In the genomic region with DNA sequence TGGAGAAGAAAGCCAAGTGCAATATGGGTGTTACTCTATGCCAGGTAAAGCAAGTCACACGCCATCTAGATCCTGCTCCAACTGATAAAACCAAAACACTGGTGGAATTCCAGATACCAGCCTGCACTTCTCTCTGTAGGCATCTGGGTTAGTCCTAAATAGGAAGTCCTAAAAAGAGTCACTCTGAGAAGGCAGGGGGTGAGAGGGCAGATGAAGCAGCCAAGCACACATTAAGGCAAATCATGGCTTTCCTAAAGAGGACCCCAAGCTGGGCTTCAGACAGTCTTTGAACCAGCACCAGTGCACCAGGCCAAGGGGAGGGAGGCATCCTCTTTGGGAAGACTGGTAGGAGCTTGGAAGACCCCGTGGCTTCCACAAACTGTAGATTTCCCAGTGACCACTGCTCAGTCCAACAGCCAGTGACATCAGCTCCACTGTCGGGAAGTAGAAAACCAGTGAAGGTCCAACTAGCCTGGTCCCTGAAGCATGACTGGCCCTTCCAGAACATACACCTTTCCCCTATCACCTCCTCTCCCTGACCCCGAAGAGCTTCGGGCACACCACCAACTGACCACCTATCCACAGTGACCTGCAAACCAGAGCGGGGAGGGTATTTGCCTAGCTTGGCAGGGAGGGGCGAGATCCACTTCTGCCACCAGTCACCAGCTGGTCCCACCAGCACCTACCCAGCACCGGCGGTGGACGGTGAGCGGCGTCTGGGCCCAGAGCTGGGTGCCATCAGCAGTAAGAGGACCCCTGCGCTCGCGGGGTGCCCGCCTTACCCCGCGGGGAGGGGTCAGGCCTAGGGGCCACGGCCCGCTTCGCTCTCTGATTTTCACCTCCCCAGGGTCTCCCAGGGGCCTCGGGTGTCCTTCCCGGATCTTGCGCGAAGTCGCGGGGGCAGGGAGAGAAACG, we compare ENCODE assay signal across 8 cellular contexts. TPM values are rescaled to one million over a fixed set of nuclear protein-coding genes. Genes with fewer than 3 reads are reported as not detected.
DNase-seq lines count a peak whose midpoint lies in the region; ATAC-seq and TF ChIP-seq lines count a peak whose summit lies in the region.

No MANE protein-coding gene starts in this region.

- H3K4me1 ChIP-seq in effector memory CD4-positive, alpha-beta T cell (ENCODE audit: control insufficient read depth, insufficient read depth, low read length, poor library complexity, severe bottlenecking), result peaks cover 44% of the 10 kb centered on the region
- H3K4me1 ChIP-seq in muscle layer of colon (ENCODE audit: insufficient read depth, low read length) (peaks cover 7% of the 10 kb centered on the region), uterus (no peaks in the 10 kb centered on the region)

- peak overlapping the region; percentile 94 for H3K4me3 Mint-ChIP-seq in T-helper 2 cell treated with Interferon-gamma antibody and Interleukin-4, amounts not matched to agents 5 μg/mL and 100 μg/mL, for 36 hours

- H3K4me1 Mint-ChIP-seq in T-helper 2 cell treated with Interferon-gamma antibody and Interleukin-4, amounts not matched to agents 5 μg/mL and 100 μg/mL, for 36 hours (ENCODE audit: low read depth), result peaks cover 50% of the 10 kb centered on the region

- H3K27me3 ChIP-seq in BJ (ENCODE audit: control insufficient read depth, insufficient read depth, low read length), result no peaks in the 10 kb centered on the region
- no peaks in the 10 kb centered on the region for H3K27me3 ChIP-seq in effector memory CD4-positive, alpha-beta T cell (replicated peaks; ENCODE audit: control insufficient read depth, insufficient read depth, low read length, poor library complexity, severe bottlenecking)
- peaks cover 0 to 9% of the 10 kb centered on the region in 2 donors for H3K27me3 ChIP-seq in muscle layer of colon (ENCODE audit: control insufficient read depth in 1 of 2, insufficient read depth in 2 of 2, low read length in 2 of 2)
- H3K27me3 ChIP-seq in uterus, result no peaks in the 10 kb centered on the region

- POLR2A ChIA-PET in BJ (lab: Charles Lee), result no interaction called here

- intact Hi-C loops in uterus (cut with DNase I; ENCODE audit: low total_unique reads), result no loop called here

- H3K4me3 ChIP-seq in BJ (ENCODE audit: low read depth, low read length) (peak overlapping the region; percentile 84), muscle layer of colon (ENCODE audit: low read depth in 1 of 2, low read length in 2 of 2) (peak overlapping the region; percentile 74 to 90), uterus (peak overlapping the region; percentile 74 to 90)
- peak overlapping the region; percentile 84 for H3K4me3 ChIP-seq in effector memory CD4-positive, alpha-beta T cell (ENCODE audit: insufficient read depth, low read depth, low read length, poor library complexity, severe bottlenecking)

- TF ChIP-seq CTCF in BJ (IDR thresholded peaks at IDR 0.05; ENCODE audit: insufficient read depth, low read depth, low read length), result no peak
- TF ChIP-seq CTCF in uterus (IDR thresholded peaks at IDR 0.05), result peak in 1 of 4 experiments; percentile 4

- H3K27me3 Mint-ChIP-seq in T-helper 2 cell treated with Interferon-gamma antibody and Interleukin-4, amounts not matched to agents 5 μg/mL and 100 μg/mL, for 36 hours (ENCODE audit: low read depth), result peaks cover 5% of the 10 kb centered on the region

- peaks cover 17% of the 10 kb centered on the region for H3K36me3 Mint-ChIP-seq in T-helper 2 cell treated with Interferon-gamma antibody and Interleukin-4, amounts not matched to agents 5 μg/mL and 100 μg/mL, for 36 hours (ENCODE audit: low read depth)

- peak; percentile 3 for ATAC-seq in GM21825 (IDR thresholded peaks at IDR 0.05; ENCODE audit: unreplicated experiment)

- H3K36me3 ChIP-seq in BJ (ENCODE audit: control insufficient read depth, insufficient read depth, low read length) (no peaks in the 10 kb centered on the region), muscle layer of colon (ENCODE audit: insufficient read depth, low read length) (no peaks in the 10 kb centered on the region), uterus (no peaks in the 10 kb centered on the region)
- H3K36me3 ChIP-seq in effector memory CD4-positive, alpha-beta T cell (ENCODE audit: control insufficient read depth, insufficient read depth, low read length), result no peaks in the 10 kb centered on the region

- H3K9me3 Mint-ChIP-seq in T-helper 2 cell treated with Interferon-gamma antibody and Interleukin-4, amounts not matched to agents 5 μg/mL and 100 μg/mL, for 36 hours, result no peaks in the 10 kb centered on the region

- TF ChIP-seq POLR2A in uterus (IDR thresholded peaks at IDR 0.05), result peak in 1 of 2 donors; percentile 34

- H3K9me3 ChIP-seq in effector memory CD4-positive, alpha-beta T cell (ENCODE audit: control insufficient read depth, low read length), result no peaks in the 10 kb centered on the region
- H3K9me3 ChIP-seq in muscle layer of colon (ENCODE audit: low read length) (no peaks in the 10 kb centered on the region), uterus (no peaks in the 10 kb centered on the region)

- no peak for DNase-seq in BJ (ENCODE audit: low read depth)
- DNase-seq in T-helper 2 cell treated with Interferon-gamma antibody and Interleukin-4, amounts not matched to agents 5 μg/mL and 100 μg/mL, for 36 hours (ENCODE audit: low spot score), result no peak
- DNase-seq in effector memory CD4-positive, alpha-beta T cell, result no peak
- peak in 1 of 2 donors; percentile 35 for DNase-seq in uterus
- DNase-seq in HuH-7.5 (ENCODE audit: low spot score), result no peak
- no peak for DNase-seq in GM19238 (ENCODE audit: insufficient read length, low spot score)

- peak overlapping the region; percentile 69 for H3K27ac ChIP-seq in effector memory CD4-positive, alpha-beta T cell (ENCODE audit: insufficient read depth, low read length, poor library complexity, severe bottlenecking)
- H3K27ac ChIP-seq in muscle layer of colon (ENCODE audit: low read depth, low read length) (peak overlapping the region; percentile 73), uterus (peak overlapping the region; percentile 97)

- peak overlapping the region; percentile 93 for H3K27ac Mint-ChIP-seq in T-helper 2 cell treated with Interferon-gamma antibody and Interleukin-4, amounts not matched to agents 5 μg/mL and 100 μg/mL, for 36 hours

- peak overlapping the region; percentile 68 for H3K9ac ChIP-seq in muscle layer of colon (ENCODE audit: low read length)

- CTCF ChIA-PET in BJ (lab: Yijun Ruan, JAX), result interaction anchor here (0.9 kb wide), 1 partner anchor 50 kb away, joined by 3 read pairs; no protein-coding TSS in a partner anchor

RNA-seq across cellular contexts. Expression of a gene that starts 1.0 kb away (rescaled TPM):
- 118 and 212 TPM in 2 replicates for polyA plus RNA-seq in BJ (2011; rRNA removed)
- polyA minus RNA-seq in BJ (2011; rRNA and poly(A)+ RNA removed), result 90.5 and 113 TPM in 2 replicates
- total RNA-seq in uterus, result 100 to 1,000 TPM in 1 of 4 donors, 10 to 100 TPM in 3; 46.9 to 163 (median 73.2) TPM
